Comparison of ENCODE assay signal across 13 cellular contexts in the genomic region with DNA sequence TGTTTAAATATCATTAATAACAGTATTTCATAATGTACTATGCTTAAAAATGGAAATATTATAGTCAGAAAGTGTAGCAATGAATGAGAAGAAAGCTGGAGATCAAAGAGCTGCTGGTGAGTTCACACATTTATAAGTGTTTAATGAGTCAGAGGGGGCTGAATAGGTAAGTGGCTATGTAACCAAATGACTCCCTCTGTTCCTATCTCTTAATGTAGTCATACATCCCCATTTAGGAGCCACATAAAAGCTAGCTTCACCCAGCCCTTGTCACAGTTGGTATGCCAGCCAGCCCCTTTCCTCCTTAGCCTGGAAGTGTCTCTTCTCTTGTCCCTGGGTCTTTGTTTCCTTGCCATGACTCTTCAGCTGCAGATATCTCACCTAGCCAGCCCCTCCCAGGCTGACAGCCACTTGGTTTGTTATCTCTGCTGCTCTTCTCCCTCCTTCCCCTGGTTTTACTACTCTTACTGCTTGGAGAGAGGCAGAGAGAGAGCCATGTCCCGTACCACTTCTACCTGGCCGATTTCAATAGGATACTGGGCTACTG.
"Had no signal": no experiment of that assay in that cellular context is flagged by ENCODE, and none has a peak within 500 bp of the region (broad histone marks: within the 10 kb centered on the region; RNA-seq: fewer than 3 reads in every experiment).

No MANE protein-coding gene starts in this region.

- H3K27ac ChIP-seq: stomach, thoracic aorta had no signal

- ATAC-seq: effector memory CD8-positive, alpha-beta T cell; mucosa of descending colon; naive thymus-derived CD8-positive, alpha-beta T cell; right cardiac atrium had no signal

- DNase-seq: activated CD4-positive, CD25-positive, alpha-beta regulatory T cell; activated T-cell treated with anti-CD3 and anti-CD28 coated beads, Interleukin-2, amount 50 U/mL, for 1 hour; amygdala; cerebellar nuclear complex; effector memory CD8-positive, alpha-beta T cell; erythroblast; hypothalamus; mucosa of descending colon; naive thymus-derived CD8-positive, alpha-beta T cell; right cardiac atrium; small intestine; stomach had no signal

- H3K27me3 ChIP-seq: stomach had no signal

- H3K4me3 ChIP-seq: mucosa of descending colon, stomach, thoracic aorta had no signal

- H3K9me3 ChIP-seq: mucosa of descending colon, stomach, thoracic aorta had no signal

- H3K36me3 ChIP-seq: stomach, thoracic aorta had no signal

- H3K4me1 ChIP-seq: stomach had no signal
